ENCODE assay signal across 8 cellular contexts in the genomic region with DNA sequence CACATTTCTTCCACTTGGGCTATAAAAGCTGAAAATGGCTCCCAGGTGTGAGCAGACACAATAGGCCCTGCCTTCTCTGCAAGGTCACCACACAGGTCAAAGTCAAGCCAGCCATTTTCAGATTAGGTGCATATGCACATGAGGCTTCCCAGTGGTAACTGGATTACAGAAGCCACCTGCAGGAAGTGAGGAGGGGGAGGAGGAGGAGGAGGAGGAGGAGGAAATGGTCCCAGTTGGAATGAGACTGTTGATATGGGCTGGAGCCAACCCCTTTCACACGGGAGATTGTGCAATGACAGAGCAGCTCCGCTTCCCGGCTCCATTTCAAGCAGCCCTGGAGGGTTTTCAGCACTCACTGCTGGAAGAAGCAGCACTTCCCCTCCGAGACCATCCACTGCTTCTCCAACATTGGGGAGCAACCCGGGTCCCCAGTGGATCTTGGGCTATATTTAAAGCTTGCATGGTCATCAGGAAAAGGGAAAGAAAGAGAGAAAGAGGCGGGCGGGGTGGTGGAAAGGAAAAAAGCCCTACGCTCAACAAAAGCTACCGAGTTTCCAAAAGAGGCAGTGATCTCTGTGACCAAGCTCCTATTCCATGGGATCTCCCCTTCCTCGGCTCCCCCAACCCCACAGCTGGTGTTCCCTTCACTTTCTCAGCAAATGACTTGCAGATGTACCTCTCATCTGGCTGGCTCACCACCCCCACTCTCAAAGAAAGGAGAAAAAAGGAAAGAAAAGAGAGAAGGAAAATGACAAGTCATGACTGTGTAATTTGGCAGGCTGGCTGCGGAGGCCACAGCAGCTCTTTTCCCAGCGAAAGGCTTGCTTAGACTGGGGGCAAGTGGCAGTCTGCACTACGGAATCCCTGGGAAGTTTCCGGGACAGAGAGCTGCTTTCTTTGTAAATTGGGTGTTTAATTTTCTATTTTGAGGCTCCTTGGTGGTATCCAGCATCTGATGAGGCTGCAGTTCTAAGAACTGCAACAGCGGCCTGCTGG. TPM values are rescaled to one million over a fixed set of nuclear protein-coding genes. Genes with fewer than 3 reads are reported as not detected.
DNase-seq lines count a peak whose midpoint lies in the region; ATAC-seq and TF ChIP-seq lines count a peak whose summit lies in the region.

No MANE protein-coding gene starts in this region.

- peaks cover 21 to 42% of the 10 kb centered on the region in 2 donors for H3K4me1 ChIP-seq in left lung
- peaks cover 51 to 82% (median 72%) of the 10 kb centered on the region in 4 donors for H3K4me1 ChIP-seq in transverse colon
- H3K4me1 ChIP-seq in naive thymus-derived CD4-positive, alpha-beta T cell (ENCODE audit: control insufficient read depth in 2 of 2, insufficient read depth in 2 of 2, low read length in 2 of 2) = peaks cover 7% of the 10 kb centered on the region in 2 donors

- POLR2A ChIA-PET in naive thymus-derived CD4-positive, alpha-beta T cell (lab: Charles Lee) = interaction anchor here (0.6 kb wide), 1 partner anchor 32 kb away, joined by 3 read pairs; no protein-coding TSS in a partner anchor

- no peaks in the 10 kb centered on the region for H3K36me3 ChIP-seq in left lung
- no peaks in the 10 kb centered on the region for H3K36me3 ChIP-seq in transverse colon
- no peaks in the 10 kb centered on the region for H3K36me3 ChIP-seq in naive thymus-derived CD4-positive, alpha-beta T cell (ENCODE audit: control insufficient read depth in 2 of 3, insufficient read depth in 3 of 3, low read length in 3 of 3)

- peaks cover 0 to 29% (median 2%) of the 10 kb centered on the region in 5 donors for H3K36me3 Mint-ChIP-seq in naive thymus-derived CD4-positive, alpha-beta T cell

- H3K27me3 ChIP-seq in left lung = no peaks in the 10 kb centered on the region
- H3K27me3 ChIP-seq in transverse colon = no peaks in the 10 kb centered on the region
- H3K27me3 ChIP-seq in naive thymus-derived CD4-positive, alpha-beta T cell (ENCODE audit: control insufficient read depth in 2 of 2, insufficient read depth in 2 of 2, low read length in 2 of 2) = no peaks in the 10 kb centered on the region

- no peaks in the 10 kb centered on the region for H3K9me3 Mint-ChIP-seq in naive thymus-derived CD4-positive, alpha-beta T cell

- ATAC-seq in left lung (peak; percentile 88), HG02870 (IDR thresholded peaks at IDR 0.05; ENCODE audit: unreplicated experiment) (no peak), HG02759 (IDR thresholded peaks at IDR 0.05; ENCODE audit: unreplicated experiment) (no peak)
- no peak for ATAC-seq in naive thymus-derived CD4-positive, alpha-beta T cell

- H3K4me3 ChIP-seq in left lung (no peak overlapping the region), transverse colon (peak overlapping the region in 1 of 4 donors; percentile 12)
- H3K4me3 ChIP-seq in naive thymus-derived CD4-positive, alpha-beta T cell (ENCODE audit: low read length) = no peak overlapping the region

- H3K27ac ChIP-seq in left lung (peak overlapping the region; percentile 56 to 82), transverse colon (peak overlapping the region; percentile 81 to 82 (median 81))
- H3K27ac ChIP-seq in naive thymus-derived CD4-positive, alpha-beta T cell (ENCODE audit: low read depth, low read length) = no peak overlapping the region

- peak overlapping the region in 1 of 9 donors; percentile 9 for H3K27ac Mint-ChIP-seq in naive thymus-derived CD4-positive, alpha-beta T cell

- no peak overlapping the region for H3K4me3 Mint-ChIP-seq in naive thymus-derived CD4-positive, alpha-beta T cell

- CTCF ChIA-PET in naive thymus-derived CD4-positive, alpha-beta T cell (lab: Charles Lee) = interaction anchor here (0.8 kb wide), 1 partner anchor 48 kb away, joined by 3 read pairs; no protein-coding TSS in a partner anchor

- H3K9me3 ChIP-seq in left lung (no peaks in the 10 kb centered on the region), transverse colon (no peaks in the 10 kb centered on the region)
- H3K9me3 ChIP-seq in naive thymus-derived CD4-positive, alpha-beta T cell (ENCODE audit: control insufficient read depth in 2 of 3, low read length in 3 of 3) = no peaks in the 10 kb centered on the region

- H3K27me3 Mint-ChIP-seq in naive thymus-derived CD4-positive, alpha-beta T cell = no peaks in the 10 kb centered on the region

- in situ Hi-C loops in transverse colon (cut with MboI; ENCODE audit: low pct_ligation_motif_present in 1 of 4, low pct_unique_long_range_greater_than_20kb in 1 of 4, low sequenced_read_pairs in 3 of 4) = no loop called here

- WGBS in transverse colon (ENCODE audit: low coverage in 1 of 2), 2 donors = 25 to 46% methylated on average over 4 to 15 of the region's 15 CpGs

- no peak for TF ChIP-seq EP300 in transverse colon (IDR thresholded peaks at IDR 0.05; ENCODE audit: low read depth)

- DNase-seq in AG20443 (ENCODE audit: low spot score) (peak; percentile 84), NCI-H2029 treated with DMSO at 0.1 percent for 48 hours (lab: John Stamatoyannopoulos, UW) (peak; percentile 59), cerebellar cortex (ENCODE audit: low spot score) (peak; percentile 47), left lung (peak in 1 of 2 donors; percentile 60), transverse colon (peak; percentile 78)
- DNase-seq in naive thymus-derived CD4-positive, alpha-beta T cell = no peak

- intact Hi-C loops in left lung (cut with DNase I) = no loop called here
- intact Hi-C loops in transverse colon (cut with DNase I; ENCODE audit: low total_unique reads) = no loop called here
- intact Hi-C loops in naive thymus-derived CD4-positive, alpha-beta T cell (cut with micrococcal nuclease) = no loop called here

- H3K4me1 Mint-ChIP-seq in naive thymus-derived CD4-positive, alpha-beta T cell = peaks cover 10 to 36% (median 23%) of the 10 kb centered on the region in 7 donors

- TF ChIP-seq CTCF in left lung (IDR thresholded peaks at IDR 0.05) (no peak), transverse colon (IDR thresholded peaks at IDR 0.05) (peak in 1 of 5 experiments; percentile 17)

- no peak for TF ChIP-seq POLR2A in transverse colon (IDR thresholded peaks at IDR 0.05)

RNA-seq across cellular contexts. Expression of gene LRIG1, which starts 58.3 kb away (rescaled TPM):
- 10 to 100 TPM; 34.9 to 36.4 TPM for total RNA-seq in left lung
- total RNA-seq in transverse colon = 10 to 100 TPM; 67.2 to 87.6 (median 79.3) TPM
- total RNA-seq in naive thymus-derived CD4-positive, alpha-beta T cell = 10 to 100 TPM; 28.5 to 46.3 (median 34.4) TPM
- polyA plus RNA-seq in naive thymus-derived CD4-positive, alpha-beta T cell = 10 to 100 TPM; 14.5 to 35.2 TPM

Comparison
In these comparisons a context has a peak if more than half of its experiments do, and no peak if none do; other contexts are left out.
1. DNase-seq: peak in AG20443 (single experiment), NCI-H2029 treated with DMSO at 0.1 percent for 48 hours (single experiment), cerebellar cortex (single experiment) and transverse colon (single experiment); none in naive thymus-derived CD4-positive, alpha-beta T cell (0 of 9).